22 cellular contexts compared by ENCODE assay signal in the genomic region with DNA sequence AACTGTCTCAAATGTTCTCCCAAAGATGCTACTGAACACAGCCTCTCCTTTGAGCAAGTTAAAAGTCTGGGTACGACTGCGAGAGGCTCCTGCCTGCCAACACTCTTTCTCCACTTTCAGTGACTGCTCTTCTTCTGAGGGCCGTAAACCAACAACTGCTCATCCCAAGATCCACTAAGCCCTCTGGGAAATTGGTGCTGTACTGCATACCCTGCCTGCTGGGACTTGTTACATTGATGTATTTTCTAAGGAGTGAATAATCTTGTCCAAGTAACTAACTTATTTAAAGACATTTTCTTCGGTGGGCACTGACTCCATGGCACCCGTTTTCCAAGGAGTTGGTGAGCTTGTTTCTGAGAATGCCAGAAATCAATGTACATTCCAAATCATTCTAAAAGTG.
"Had no signal": no experiment of that assay in that cellular context is flagged by ENCODE, and none has a peak within 500 bp of the region (broad histone marks: within the 10 kb centered on the region; RNA-seq: fewer than 3 reads in every experiment).

No MANE protein-coding gene starts in this region.

- H3K4me3 ChIP-seq: MG63, PC-9, Peyer's patch, SJCRH30, SK-N-MC had no signal

- H3K9me3 ChIP-seq: MG63, Peyer's patch, SJCRH30 had no signal

- ATAC-seq: Right ventricle myocardium inferior had no signal

- H3K4me2 ChIP-seq: PC-9 had no signal

- H3K4me1 ChIP-seq: Peyer's patch had no signal

- H3K27ac ChIP-seq: PC-9, Peyer's patch, SJCRH30, SK-N-MC had no signal

- DNase-seq: Karpas-422, KG1, MG63, NCI-H1092 treated with DMSO at 0.1 percent for 48 hours, NCI-H1436, NCI-H187, NCI-H2029, NCI-H2081 treated with DMSO at 0.1 percent for 48 hours, NCI-H2171, NCI-H226, NCI-H446, NCI-H510A, NCI-H524 treated with DMSO at 0.1 percent for 48 hours, NCI-H69, NCI-H774, OCI-M1, PC-9, Peyer's patch, SHP77 treated with DMSO at 0.1 percent for 48 hours, SJCRH30 had no signal

- H2AFZ ChIP-seq: PC-9 had no signal

- H3K27me3 ChIP-seq: Peyer's patch, SJCRH30 had no signal

- H3K36me3 ChIP-seq: MG63, Peyer's patch, SJCRH30 had no signal
